8 cellular contexts compared by ENCODE assay signal in the genomic region with DNA sequence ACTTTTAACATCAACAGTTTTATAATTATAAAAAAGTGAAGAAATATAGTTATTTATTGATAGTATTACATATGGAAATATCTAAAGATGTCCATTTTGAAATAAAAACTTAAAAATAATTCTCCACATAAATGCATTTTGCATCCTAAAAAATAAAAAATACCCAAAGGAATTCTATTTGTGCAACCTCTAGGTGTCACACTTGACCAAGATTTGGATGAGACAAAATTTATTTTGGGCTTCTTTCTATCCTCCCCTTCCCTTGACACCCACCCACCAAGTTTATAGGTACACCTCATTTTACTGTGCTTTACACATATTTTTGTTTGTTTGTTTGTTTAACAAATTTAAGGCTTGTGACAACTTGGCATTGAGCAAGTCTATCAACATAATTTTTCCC. TPM values are rescaled to one million over a fixed set of nuclear protein-coding genes. Genes with fewer than 3 reads are reported as not detected.
DNase-seq lines count a peak whose midpoint lies in the region; ATAC-seq and TF ChIP-seq lines count a peak whose summit lies in the region.

No MANE protein-coding gene starts in this region.

- intact Hi-C loops in heart right ventricle (cut with DNase I) (loop anchor here in 6 of 10 donors (10.0 kb wide), 3 partner anchors 400 to 660 kb away; no protein-coding TSS in a partner anchor), cardiac septum (cut with DNase I) (loop anchor here (10.0 kb wide), 1 partner anchor 660 kb away; no protein-coding TSS in a partner anchor), uterus (cut with DNase I; ENCODE audit: low total_unique reads) (no loop called here)

- peaks cover 0 to 19% (median 8%) of the 10 kb centered on the region in 9 donors for H3K4me1 ChIP-seq in heart right ventricle
- no peaks in the 10 kb centered on the region for H3K4me1 ChIP-seq in uterus

- H3K9me3 ChIP-seq in heart right ventricle, result peaks cover 0 to 23% (median 0%) of the 10 kb centered on the region in 11 donors
- no peaks in the 10 kb centered on the region for H3K9me3 ChIP-seq in uterus

- H3K4me3 ChIP-seq in heart right ventricle (no peak overlapping the region), fibroblast of villous mesenchyme (ENCODE audit: low read depth, low read length) (no peak overlapping the region), uterus (no peak overlapping the region)

- in situ Hi-C loops in SK-MEL-5 (cut with HindIII; ENCODE audit: low pct_unique_long_range_greater_than_20kb, low sequenced_read_pairs), result no loop called here

- TF ChIP-seq CTCF in heart right ventricle (IDR thresholded peaks at IDR 0.05) (peak in 6 of 9 donors; percentile 26 to 58 (median 43)), fibroblast of villous mesenchyme (IDR thresholded peaks at IDR 0.05; ENCODE audit: insufficient read depth, low read depth, low read length) (peak; percentile 42), uterus (IDR thresholded peaks at IDR 0.05) (peak; percentile 17 to 30 (median 28))

- DNase-seq in heart right ventricle (no peak), cardiac septum (ENCODE audit: low spot score) (no peak), SK-MEL-5 (ENCODE audit: low read depth, low spot score) (peak; percentile 48), fibroblast of villous mesenchyme (ENCODE audit: low read depth) (no peak), uterus (no peak), NCI-H524 treated with DMSO at 0.1 percent for 48 hours (lab: John Stamatoyannopoulos, UW) (no peak), AG20443 (ENCODE audit: low spot score) (no peak)

- H3K36me3 ChIP-seq in heart right ventricle (no peaks in the 10 kb centered on the region), uterus (no peaks in the 10 kb centered on the region)

- TF ChIP-seq POLR2A in uterus (IDR thresholded peaks at IDR 0.05), result no peak

- ATAC-seq in heart right ventricle, result no peak
- no peak for ATAC-seq in HG02763 (IDR thresholded peaks at IDR 0.05; ENCODE audit: unreplicated experiment)

- H3K27me3 ChIP-seq in heart right ventricle (peaks cover 0 to 23% (median 0%) of the 10 kb centered on the region in 7 donors), uterus (no peaks in the 10 kb centered on the region)

- H3K27ac ChIP-seq in heart right ventricle, result no peak overlapping the region
- no peak overlapping the region for H3K27ac ChIP-seq in uterus

RNA-seq across cellular contexts. Expression of a gene that starts 3.3 kb away (rescaled TPM):
- 1 to 10 TPM in 9 of 10 donors, under 1 TPM in 1; 0.67 to 3.4 (median 1.7) TPM for total RNA-seq in heart right ventricle
- under 1 TPM; 0.22 to 0.49 TPM for polyA plus RNA-seq in heart right ventricle
- total RNA-seq in cardiac septum, result 3.4 TPM
- 0.45 and 0.67 TPM in 2 replicates for total RNA-seq in SK-MEL-5 (2014; rRNA removed; shearing (Covaris generic))
- 0.33 and 0.43 TPM in 2 replicates for polyA plus RNA-seq in SK-MEL-5 (2015; cell fraction: cytosol; rRNA removed)
- polyA plus RNA-seq in SK-MEL-5 (2015; cell fraction: nucleus; rRNA removed), result 0.57 and 1.4 TPM in 2 replicates
- total RNA-seq in fibroblast of villous mesenchyme, result 0.43 and 1.6 TPM in 2 replicates
- 10 to 100 TPM; 16.2 to 36.4 (median 21.5) TPM for total RNA-seq in uterus
